In genomic region chr2:122515731-122516130, GRCh38 we compare ENCODE assay signal across 16 cellular contexts.
A peak's percentile ranks its signal among the peaks of the same experiment; 100 is the strongest.
DNase-seq lines count a peak whose midpoint lies in the region; ATAC-seq and TF ChIP-seq lines count a peak whose summit lies in the region.
"Had no signal": no experiment of that assay in that cellular context is flagged by ENCODE, and none has a peak within 500 bp of the region (broad histone marks: within the 10 kb centered on the region; RNA-seq: fewer than 3 reads in every experiment).

No MANE protein-coding gene starts in this region.

- DNase-seq in GM23338 (ENCODE audit: low spot score) (no peak), glutamatergic neuron (no peak), mesendoderm (peak; percentile 44), heart right ventricle (no peak), NCI-H2171 treated with DMSO at 0.1 percent for 48 hours (lab: John Stamatoyannopoulos, UW) (no peak)
- DNase-seq: C1 segment of cervical spinal cord; CD4-positive, alpha-beta T cell; DMS79; GOT3; IMR-90; KBM-7 had no signal

- ATAC-seq in GM23338 (peak; percentile 24; the same call in 2 of the 3 replicates), heart right ventricle (no peak), HG03108 (IDR thresholded peaks at IDR 0.05; ENCODE audit: unreplicated experiment) (no peak), GM21529 (IDR thresholded peaks at IDR 0.05; ENCODE audit: unreplicated experiment) (no peak)
- ATAC-seq: HCT116 had no signal

- H2BK15ac ChIP-seq in mesendoderm (replicated peaks; ENCODE audit: low read depth): no peak overlapping the region

- no peak overlapping the region for H3K23ac ChIP-seq in mesendoderm (ENCODE audit: low read length)

- no peaks in the 10 kb centered on the region for H3K79me1 ChIP-seq in mesendoderm (ENCODE audit: low read length)

- intact Hi-C loops in heart right ventricle (cut with DNase I): no loop called here

- H2AFZ ChIP-seq in GM23338: no peak overlapping the region

- H3K4me2 ChIP-seq in GM23338 (peak overlapping the region; percentile 65), mesendoderm (ENCODE audit: low read length) (no peak overlapping the region)

- no peaks in the 10 kb centered on the region for H3K9me2 ChIP-seq in GM23338 (ENCODE audit: insufficient read depth)

- H2BK120ac ChIP-seq in mesendoderm (ENCODE audit: low read depth, low read length): peak overlapping the region; percentile 61

- H3K27me3 ChIP-seq in GM23338 (ENCODE audit: insufficient read depth) (no peaks in the 10 kb centered on the region), HUES64 (ENCODE audit: insufficient read depth, low read length) (no peaks in the 10 kb centered on the region), mesendoderm (ENCODE audit: insufficient read depth, low read length, poor library complexity) (no peaks in the 10 kb centered on the region), heart right ventricle (peaks cover 0 to 3% (median 0%) of the 10 kb centered on the region in 7 donors)

- no peaks in the 10 kb centered on the region for H4K20me1 ChIP-seq in GM23338 (replicated peaks; ENCODE audit: insufficient read depth)

- no peak overlapping the region for H4K5ac ChIP-seq in mesendoderm (ENCODE audit: low read length)

- H3K9me3 Mint-ChIP-seq in GM23338 (peaks cover 20% of the 10 kb centered on the region), glutamatergic neuron (ENCODE audit: unreplicated experiment) (no peaks in the 10 kb centered on the region)

- no peak overlapping the region for H2AK5ac ChIP-seq in mesendoderm (ENCODE audit: low read length)

- no peak for TF ChIP-seq CTCF in GM23338 (conservative IDR thresholded peaks at IDR 0.05; ENCODE audit: low read depth in 2 of 2)
- TF ChIP-seq CTCF in glutamatergic neuron (IDR thresholded peaks at IDR 0.05; ENCODE audit: partially characterized antibody, unreplicated experiment): no peak
- TF ChIP-seq CTCF in heart right ventricle (IDR thresholded peaks at IDR 0.05): no peak

- WGBS in HUES64: 11% methylated on average over 2 of the region's 2 CpGs
- WGBS in mesendoderm (ENCODE audit: extremely low coverage, insufficient coverage, low lambda C conversion rate): no CpG with 5 or more reads among the region's 2 CpGs
- WGBS in heart right ventricle, 2 donors: 32 to 50% methylated on average over 2 of the region's 2 CpGs

- H3K9ac ChIP-seq in HUES64 (ENCODE audit: low read depth, low read length) (no peak overlapping the region), mesendoderm (ENCODE audit: low read length) (no peak overlapping the region)

- H3K27ac ChIP-seq in GM23338 (ENCODE audit: low read depth) (peak overlapping the region; percentile 73), HUES64 (ENCODE audit: low read depth, low read length) (peak overlapping the region; percentile 88), mesendoderm (ENCODE audit: low read depth, low read length) (no peak overlapping the region), heart right ventricle (no peak overlapping the region)

- peak overlapping the region; percentile 75 for H3K18ac ChIP-seq in mesendoderm (ENCODE audit: low read length)

- H3K36me3 Mint-ChIP-seq in GM23338 (ENCODE audit: low read depth): peaks cover 29% of the 10 kb centered on the region
- no peaks in the 10 kb centered on the region for H3K36me3 Mint-ChIP-seq in glutamatergic neuron (ENCODE audit: unreplicated experiment)

- H3K4ac ChIP-seq in mesendoderm (ENCODE audit: low read depth, low read length): no peak overlapping the region

- no peak overlapping the region for H4K8ac ChIP-seq in mesendoderm (ENCODE audit: low read depth, low read length)

- H3F3A ChIP-seq in GM23338 (replicated peaks; ENCODE audit: low read depth): no peaks in the 10 kb centered on the region

- H3K27me3 Mint-ChIP-seq in GM23338 (ENCODE audit: insufficient read depth, low read depth, poor library complexity): peaks cover 4% of the 10 kb centered on the region
- peaks cover 1% of the 10 kb centered on the region for H3K27me3 Mint-ChIP-seq in glutamatergic neuron (ENCODE audit: unreplicated experiment)
- H3K27me3 Mint-ChIP-seq: B cell; CD4-positive, alpha-beta T cell had no signal

- peaks cover 45% of the 10 kb centered on the region for H3K4me1 ChIP-seq in GM23338 (ENCODE audit: insufficient read depth)
- H3K4me1 ChIP-seq in HUES64 (ENCODE audit: insufficient read depth, low read length): peaks cover 41% of the 10 kb centered on the region
- peaks cover 7% of the 10 kb centered on the region for H3K4me1 ChIP-seq in mesendoderm (ENCODE audit: control insufficient read depth, low read depth, low read length)
- no peaks in the 10 kb centered on the region for H3K4me1 ChIP-seq in heart right ventricle

- H3K56ac ChIP-seq in mesendoderm (ENCODE audit: low read length): no peak overlapping the region

- H3K4me3 ChIP-seq in GM23338: peak overlapping the region; percentile 33
- H3K4me3 ChIP-seq in HUES64 (ENCODE audit: low read length): peak overlapping the region; percentile 22; the same call in 1 of the 2 replicates
- H3K4me3 ChIP-seq in mesendoderm (ENCODE audit: low read length): no peak overlapping the region
- H3K4me3 ChIP-seq in heart right ventricle: no peak overlapping the region

- no peak overlapping the region for H2BK5ac ChIP-seq in mesendoderm (ENCODE audit: low read length)

- no peaks in the 10 kb centered on the region for H3K79me2 ChIP-seq in GM23338 (replicated peaks; ENCODE audit: insufficient read depth)
- H3K79me2 ChIP-seq in mesendoderm (ENCODE audit: control insufficient read depth, insufficient read depth, low read length): no peaks in the 10 kb centered on the region

- H3K36me3 ChIP-seq in GM23338 (ENCODE audit: insufficient read depth) (no peaks in the 10 kb centered on the region), HUES64 (ENCODE audit: insufficient read depth, low read length) (no peaks in the 10 kb centered on the region), mesendoderm (ENCODE audit: control insufficient read depth, insufficient read depth, low read length) (no peaks in the 10 kb centered on the region), heart right ventricle (no peaks in the 10 kb centered on the region)

- H3K9me3 ChIP-seq in HUES64 (ENCODE audit: insufficient read depth, low read depth, low read length): peaks cover 7% of the 10 kb centered on the region
- no peaks in the 10 kb centered on the region for H3K9me3 ChIP-seq in heart right ventricle

- H3K4me1 Mint-ChIP-seq in GM23338 (peaks cover 53% of the 10 kb centered on the region), glutamatergic neuron (ENCODE audit: low read depth, unreplicated experiment) (peaks cover 7% of the 10 kb centered on the region)
- H3K4me1 Mint-ChIP-seq: B cell had no signal

- H3K27ac Mint-ChIP-seq in GM23338: peak overlapping the region; percentile 93
- H3K27ac Mint-ChIP-seq in glutamatergic neuron (ENCODE audit: unreplicated experiment): peak overlapping the region; percentile 31
- H3K27ac Mint-ChIP-seq: B cell; CD4-positive, alpha-beta T cell had no signal

- H3K4me3 Mint-ChIP-seq in GM23338 (peak overlapping the region; percentile 39; the same call in 2 of the 3 replicates), glutamatergic neuron (ENCODE audit: unreplicated experiment) (no peak overlapping the region)
- H3K4me3 Mint-ChIP-seq: B cell; CD4-positive, alpha-beta T cell had no signal

TF ChIP-seq in GM23338, 12 proteins besides CTCF, POLR2A, EP300 and RAD21 (continues in another document):
- no peak for TF ChIP-seq ZNF114 (CRISPR knock-in tag; IDR thresholded peaks at IDR 0.05)

Comparison
In these comparisons a context has a peak if more than half of its experiments do, and no peak if none do; other contexts are left out.
1. H3K27ac ChIP-seq: peak in GM23338 (single experiment) and HUES64 (single experiment); none in mesendoderm (single experiment) and heart right ventricle (0 of 10).
2. H3K4me3 ChIP-seq: peak in GM23338 (single experiment) and HUES64 (single experiment); none in mesendoderm (single experiment) and heart right ventricle (0 of 10).